29 cellular contexts compared by ENCODE assay signal in the genomic region with DNA sequence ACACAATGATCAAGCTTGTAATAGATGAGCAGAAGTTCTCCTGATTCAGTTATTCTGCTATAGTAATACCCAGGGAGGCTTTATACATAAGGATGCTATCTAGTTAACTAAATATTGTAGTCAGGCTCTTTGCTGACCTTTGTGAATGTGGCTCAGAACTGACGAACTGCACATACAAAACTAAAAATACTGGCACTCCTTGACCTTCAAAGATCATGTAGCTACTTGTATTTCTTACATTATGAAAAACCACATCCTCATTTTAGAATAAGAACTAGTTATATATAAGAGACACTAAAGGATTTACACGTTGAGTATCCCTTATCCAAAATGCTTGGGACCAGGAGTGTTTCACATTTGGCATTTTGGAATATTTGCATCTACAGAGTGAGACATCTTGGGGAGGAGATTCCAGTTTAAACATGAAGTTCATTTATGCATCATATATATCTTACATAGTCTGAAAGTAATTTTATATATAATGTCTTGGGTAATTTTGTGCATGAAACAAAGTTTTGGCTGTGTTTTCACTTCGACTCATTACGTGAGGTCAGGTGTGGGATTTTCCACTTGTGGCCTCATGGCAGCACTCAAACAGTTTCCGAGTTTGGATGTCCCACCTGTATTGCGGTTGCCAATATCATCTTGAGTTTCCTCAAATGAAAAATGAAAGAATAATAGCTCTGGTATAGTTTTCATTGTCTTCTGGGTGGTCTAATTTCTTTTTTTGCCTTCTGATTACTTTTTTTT. TPM values are rescaled to one million over a fixed set of nuclear protein-coding genes. Genes with fewer than 3 reads are reported as not detected.
DNase-seq lines count a peak whose midpoint lies in the region; ATAC-seq, FAIRE-seq and TF ChIP-seq lines count a peak whose summit lies in the region.
"Had no signal": no experiment of that assay in that cellular context is flagged by ENCODE, and none has a peak within 500 bp of the region (broad histone marks: within the 10 kb centered on the region; RNA-seq: fewer than 3 reads in every experiment).

No MANE protein-coding gene starts in this region.

- no peaks in the 10 kb centered on the region for H3K9me3 Mint-ChIP-seq in neural progenitor cell

- H3K36me3 ChIP-seq in GM12878 (ENCODE audit: control insufficient read depth in 2 of 2, insufficient read depth in 2 of 2, low read length in 1 of 2) (no peaks in the 10 kb centered on the region), neural progenitor cell (no peaks in the 10 kb centered on the region)
- H3K36me3 ChIP-seq: BE2C, SJSA1 had no signal

- intact Hi-C loops in GM12878 (cut with micrococcal nuclease; ENCODE audit: unreplicated experiment) = no loop called here

- DNase-seq in GM12878 (ENCODE audit: low read depth, low spot score) (no peak), amniotic stem cell (lab: John Stamatoyannopoulos, UW) (no peak), neural progenitor cell (ENCODE audit: low spot score) (no peak)
- DNase-seq: 8988T; ACHN; BE2C; CD8-positive, alpha-beta memory T cell; DMS 273 treated with DMSO at 0.1 percent for 48 hours; DMS79; EL; GF-D8; GM23248; H7; KBM-7; NCI-H1048; NCI-H1417; NCI-H1694; NCI-H2029 treated with DMSO at 0.1 percent for 48 hours; NCI-H446 treated with DMSO at 0.1 percent for 48 hours; NCI-H526 treated with DMSO at 0.1 percent for 48 hours; Right ventricle myocardium superior; RPMI8226; T-cell had no signal

- H3K27me3 ChIP-seq in GM12878 (replicated peaks in 1 of 2; ENCODE audit: control insufficient read depth in 2 of 2, insufficient read depth in 2 of 2, low read length in 1 of 2) (no peaks in the 10 kb centered on the region), neural progenitor cell (no peaks in the 10 kb centered on the region)
- H3K27me3 ChIP-seq: SJSA1 had no signal

- H2AFZ ChIP-seq in GM12878 (ENCODE audit: control insufficient read depth, low read depth, low read length) (no peak overlapping the region), neural progenitor cell (replicated peaks) (no peak overlapping the region)
- H2AFZ ChIP-seq: GM23248 had no signal

- POLR2A ChIA-PET in GM12878 (lab: Charles Lee) = no interaction called here

- RAD21 ChIA-PET in GM12878 (lab: Charles Lee; ENCODE audit: unreplicated experiment) = interaction anchor here (1.2 to 1.4 kb wide), 2 partner anchors 10 to 15 kb away, joined by 3 read pairs; no protein-coding TSS in a partner anchor

- no peaks in the 10 kb centered on the region for H3K4me1 Mint-ChIP-seq in neural progenitor cell
- H3K4me1 Mint-ChIP-seq: CD14-positive monocyte; CD8-positive, alpha-beta memory T cell; T-cell had no signal

- ATAC-seq in GM18519 (IDR thresholded peaks at IDR 0.05; ENCODE audit: low FRiP score, unreplicated experiment) (peak; percentile 54), GM21717 (IDR thresholded peaks at IDR 0.05; ENCODE audit: unreplicated experiment) (peak; percentile 70), HG02870 (IDR thresholded peaks at IDR 0.05; ENCODE audit: unreplicated experiment) (peak; percentile 79), GM12878 (peak; percentile 77), HG03159 (IDR thresholded peaks at IDR 0.05; ENCODE audit: unreplicated experiment) (no peak)
- ATAC-seq: T-cell had no signal

- H3K4me1 ChIP-seq in GM12878 (ENCODE audit: control insufficient read depth, insufficient read depth, low read length) (no peaks in the 10 kb centered on the region), neural progenitor cell (no peaks in the 10 kb centered on the region)
- H3K4me1 ChIP-seq: BE2C, SJSA1 had no signal

- no TSS peak for BruUV-seq in GM12878 (replicated peaks; lab: Mats Ljungman, UMichigan)

- no peak for TF ChIP-seq RAD21 in GM12878 (IDR thresholded peaks at IDR 0.05; ENCODE audit: insufficient read depth, low read depth, low read length)

- TF ChIP-seq CTCF in GM12878 (IDR thresholded peaks at IDR 0.05 in 2 of 3, conservative IDR thresholded peaks at IDR 0.05 in 1 of 3; ENCODE audit: control insufficient read depth in 2 of 3, extremely low read depth in 1 of 3, insufficient read depth in 1 of 3, low read depth in 3 of 3, low read length in 3 of 3) = no peak
- TF ChIP-seq CTCF in neural progenitor cell (IDR thresholded peaks at IDR 0.05) = no peak

- H3K9me3 ChIP-seq in GM12878 (replicated peaks; ENCODE audit: control insufficient read depth, insufficient read depth, low read length) = no peaks in the 10 kb centered on the region
- no peaks in the 10 kb centered on the region for H3K9me3 ChIP-seq in neural progenitor cell (ENCODE audit: low read depth)
- H3K9me3 ChIP-seq: BE2C, SJSA1 had no signal

- H3K27ac ChIP-seq in GM12878 (ENCODE audit: control insufficient read depth, insufficient read depth) (no peak overlapping the region), neural progenitor cell (no peak overlapping the region)
- H3K27ac ChIP-seq: GM23248, SJSA1 had no signal

- in situ Hi-C loops in GM12878 (cut with MboI) = no loop called here

- FAIRE-seq in GM12878 (lab: Jason Lieb, UNC) = no peak

- no peak overlapping the region for H3K4me3 Mint-ChIP-seq in neural progenitor cell
- H3K4me3 Mint-ChIP-seq: CD14-positive monocyte; CD8-positive, alpha-beta memory T cell; T-cell had no signal

- H3K27me3 Mint-ChIP-seq in neural progenitor cell (ENCODE audit: insufficient read depth, low read depth) = peaks cover 7% of the 10 kb centered on the region
- H3K27me3 Mint-ChIP-seq: CD8-positive, alpha-beta memory T cell; T-cell had no signal

- H3K9ac ChIP-seq in GM12878 (ENCODE audit: control insufficient read depth, insufficient read depth, low read length) (no peak overlapping the region), neural progenitor cell (no peak overlapping the region)
- H3K9ac ChIP-seq: GM23248 had no signal

- H3K4me3 ChIP-seq in GM12878 (no peak overlapping the region), neural progenitor cell (no peak overlapping the region)
- H3K4me3 ChIP-seq: GM23248, SJSA1 had no signal

- no peak for TF ChIP-seq POLR2A in GM12878 (IDR thresholded peaks at IDR 0.05; ENCODE audit: low read depth, low read length)

- H3F3A ChIP-seq in neural progenitor cell (ENCODE audit: low read depth) = no peaks in the 10 kb centered on the region

- SMC1A ChIA-PET in GM12878 (lab: Charles Lee; ENCODE audit: uncharacterized antibody, unreplicated experiment) = interaction anchor here (1.9 kb wide), 1 partner anchor 10 kb away, joined by 9 read pairs; no protein-coding TSS in a partner anchor

- no peak overlapping the region for H3K4me2 ChIP-seq in GM12878 (ENCODE audit: control insufficient read depth, insufficient read depth)
- H3K4me2 ChIP-seq in neural progenitor cell = no peak overlapping the region

- H3K79me2 ChIP-seq in GM12878 (ENCODE audit: control insufficient read depth, insufficient read depth, low read length) (no peaks in the 10 kb centered on the region), neural progenitor cell (ENCODE audit: low read depth) (no peaks in the 10 kb centered on the region)

- TF ChIP-seq EP300 in GM12878 (IDR thresholded peaks at IDR 0.05; ENCODE audit: borderline replicate concordance in 1 of 2, control insufficient read depth in 1 of 2, low read depth in 2 of 2, low read length in 2 of 2) = no peak

- no peaks in the 10 kb centered on the region for H3K36me3 Mint-ChIP-seq in neural progenitor cell
- H3K36me3 Mint-ChIP-seq: CD14-positive monocyte; CD8-positive, alpha-beta memory T cell; T-cell had no signal

- CTCF ChIA-PET in GM12878 (lab: Yijun Ruan, JAX) = no interaction called here

- 19% methylated on average over 6 of the region's 6 CpGs for WGBS in GM12878 (ENCODE audit: insufficient coverage, insufficient replicate concordance, low lambda C conversion rate, missing lambda C conversion rate)

- H4K20me1 ChIP-seq in GM12878 (ENCODE audit: control insufficient read depth, insufficient read depth) = no peaks in the 10 kb centered on the region
- no peaks in the 10 kb centered on the region for H4K20me1 ChIP-seq in neural progenitor cell (ENCODE audit: low read depth)

- H3K27ac Mint-ChIP-seq in neural progenitor cell = no peak overlapping the region
- H3K27ac Mint-ChIP-seq: CD14-positive monocyte; CD8-positive, alpha-beta memory T cell; T-cell had no signal

TF ChIP-seq in GM12878, 131 proteins besides CTCF, POLR2A, EP300 and RAD21 (continues in another document):
- TF ChIP-seq, protein P1, sequence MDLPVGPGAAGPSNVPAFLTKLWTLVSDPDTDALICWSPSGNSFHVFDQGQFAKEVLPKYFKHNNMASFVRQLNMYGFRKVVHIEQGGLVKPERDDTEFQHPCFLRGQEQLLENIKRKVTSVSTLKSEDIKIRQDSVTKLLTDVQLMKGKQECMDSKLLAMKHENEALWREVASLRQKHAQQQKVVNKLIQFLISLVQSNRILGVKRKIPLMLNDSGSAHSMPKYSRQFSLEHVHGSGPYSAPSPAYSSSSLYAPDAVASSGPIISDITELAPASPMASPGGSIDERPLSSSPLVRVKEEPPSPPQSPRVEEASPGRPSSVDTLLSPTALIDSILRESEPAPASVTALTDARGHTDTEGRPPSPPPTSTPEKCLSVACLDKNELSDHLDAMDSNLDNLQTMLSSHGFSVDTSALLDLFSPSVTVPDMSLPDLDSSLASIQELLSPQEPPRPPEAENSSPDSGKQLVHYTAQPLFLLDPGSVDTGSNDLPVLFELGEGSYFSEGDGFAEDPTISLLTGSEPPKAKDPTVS (IDR thresholded peaks at IDR 0.05; ENCODE audit: low read depth, low read length) = no peak
- no peak for TF ChIP-seq TCF3 (IDR thresholded peaks at IDR 0.05; ENCODE audit: borderline replicate concordance, insufficient read depth, low read depth, low read length)

RNA-seq across cellular contexts. Expression of a gene that starts 58.4 kb away (rescaled TPM):
- total RNA-seq in GM12878 (2013; cell fraction: nucleolus; rRNA removed) = not detected in 2 replicates
- total RNA-seq in GM12878 (2014; rRNA removed) (0.11 and 0.28 TPM in 2 replicates), GM12878 (2014; rRNA removed; fragmentation: Illumina TruSeq; extraction: Trizol) (0.09 and 0.13 TPM in 2 replicates), GM12878 (2021) (0.40 and 0.44 TPM in 2 replicates), neural progenitor cell (ENCODE audit: low replicate concordance) (12.3 and 14.0 TPM in 2 replicates)
- 0.09 TPM for polyA plus RNA-seq in GM12878 (2011; ENCODE audit: low read depth)
- polyA plus RNA-seq in GM12878 (2011; rRNA removed) (0.16 and 0.17 TPM in 2 replicates), GM12878 (2014; fragmentation: Illumina TruSeq; extraction: Trizol) (0.25 and 0.31 TPM in 2 replicates), GM12878 (2014; fragmentation: Nextera tagmentation; extraction: Ambion mirVana) (under 1 TPM; 0.03 to 0.09 TPM), GM12878 (2014; rRNA removed) (0.22 and 0.37 TPM in 2 replicates), GM12878 (2016; fragmentation: Nextera tagmentation; extraction: Ambion mirVana) (under 1 TPM; 0.06 to 0.15 TPM)
- polyA plus RNA-seq in GM12878 (2011; cell fraction: cytosol; rRNA removed) = 0.10 and 0.18 TPM in 2 replicates
- 0.57 and 0.72 TPM in 2 replicates for polyA plus RNA-seq in GM12878 (2011; cell fraction: nucleus; rRNA removed)
- 0.04 TPM in 1 of 2 replicates, not detected in the other for polyA plus RNA-seq in GM12878 (2012)
- 0.07 and 0.36 TPM in 2 replicates for polyA minus RNA-seq in GM12878 (2011; rRNA and poly(A)+ RNA removed)
- not detected in 2 replicates for polyA minus RNA-seq in GM12878 (2011; cell fraction: cytosol; rRNA and poly(A)+ RNA removed)
- 0.24 and 0.48 TPM in 2 replicates for polyA minus RNA-seq in GM12878 (2011; cell fraction: nucleus; rRNA and poly(A)+ RNA removed)
- total RNA-seq: CD8-positive, alpha-beta memory T cell had no signal
- polyA plus RNA-seq: CD14-positive monocyte; CD8-positive, alpha-beta memory T cell had no signal
